ENCODE assay signal across 11 cellular contexts in the genomic region with DNA sequence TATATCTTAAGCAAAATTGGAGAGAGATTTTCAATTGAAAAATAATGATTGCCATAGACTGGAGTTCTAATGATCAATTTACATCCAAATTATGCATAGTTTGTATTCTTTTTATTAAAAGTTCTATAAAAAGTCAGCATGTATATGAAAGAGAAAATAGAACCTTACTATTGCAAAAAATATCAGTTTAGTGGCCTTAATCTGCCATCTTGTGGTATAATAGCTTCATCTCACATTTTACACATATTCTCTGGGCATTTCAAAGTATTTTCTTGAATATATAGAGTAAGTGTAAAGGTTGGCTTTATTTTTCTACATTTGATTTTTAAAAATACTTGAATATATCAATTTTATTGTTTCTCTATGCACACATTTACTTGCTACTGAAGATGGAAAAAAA.
DNase-seq lines count a peak whose midpoint lies in the region; ATAC-seq, FAIRE-seq and TF ChIP-seq lines count a peak whose summit lies in the region.
"Had no signal": no experiment of that assay in that cellular context is flagged by ENCODE, and none has a peak within 500 bp of the region (broad histone marks: within the 10 kb centered on the region; RNA-seq: fewer than 3 reads in every experiment).

No MANE protein-coding gene starts in this region.

- H3K4me1 ChIP-seq in foreskin keratinocyte: no peaks in the 10 kb centered on the region

- H3K4me1 Mint-ChIP-seq in HFFc6 (ENCODE audit: low read depth): no peaks in the 10 kb centered on the region
- no peaks in the 10 kb centered on the region for H3K4me1 Mint-ChIP-seq in natural killer cell treated with Interleukin-12 subunit alpha and Interleukin-12 subunit beta and Interleukin-15 and Interleukin-18, amount 100 ng/mL, for 72 hours (ENCODE audit: low read depth in 2 of 2)
- no peaks in the 10 kb centered on the region for H3K4me1 Mint-ChIP-seq in activated CD8-positive, alpha-beta memory T cell treated with anti-CD3 and anti-CD28 coated beads, Interleukin-2, amount 10 ng/mL, durations not matched to agents 7 days and 5 days

- H3K27ac Mint-ChIP-seq in HFFc6: no peak overlapping the region
- no peak overlapping the region for H3K27ac Mint-ChIP-seq in natural killer cell treated with Interleukin-12 subunit alpha and Interleukin-12 subunit beta and Interleukin-15 and Interleukin-18, amount 100 ng/mL, for 72 hours
- H3K27ac Mint-ChIP-seq in activated CD8-positive, alpha-beta memory T cell treated with anti-CD3 and anti-CD28 coated beads, Interleukin-2, amount 10 ng/mL, durations not matched to agents 7 days and 5 days: no peak overlapping the region

- ATAC-seq in foreskin keratinocyte (no peak), HG03280 (IDR thresholded peaks at IDR 0.05; ENCODE audit: unreplicated experiment) (no peak)
- ATAC-seq in natural killer cell treated with Interleukin-12 subunit alpha and Interleukin-12 subunit beta and Interleukin-15 and Interleukin-18, amount 100 ng/mL, for 72 hours: no peak
- no peak for ATAC-seq in activated CD8-positive, alpha-beta memory T cell treated with anti-CD3 and anti-CD28 coated beads, Interleukin-2, amount 10 ng/mL, durations not matched to agents 7 days and 5 days
- ATAC-seq: mucosa of descending colon had no signal

- no peaks in the 10 kb centered on the region for H3K27me3 ChIP-seq in foreskin keratinocyte

- no peak overlapping the region for H3K27ac ChIP-seq in foreskin keratinocyte

- CTCF ChIA-PET in activated CD8-positive, alpha-beta memory T cell treated with anti-CD3 and anti-CD28 coated beads, Interleukin-2, amount 10 ng/mL, durations not matched to agents 7 days and 5 days (lab: Charles Lee): no interaction called here

- H3K9me3 Mint-ChIP-seq in HFFc6: peaks cover 23% of the 10 kb centered on the region
- H3K9me3 Mint-ChIP-seq in natural killer cell treated with Interleukin-12 subunit alpha and Interleukin-12 subunit beta and Interleukin-15 and Interleukin-18, amount 100 ng/mL, for 72 hours: peaks cover 11% of the 10 kb centered on the region
- H3K9me3 Mint-ChIP-seq in activated CD8-positive, alpha-beta memory T cell treated with anti-CD3 and anti-CD28 coated beads, Interleukin-2, amount 10 ng/mL, durations not matched to agents 7 days and 5 days (ENCODE audit: low read depth): peaks cover 3% of the 10 kb centered on the region

- FAIRE-seq in RCC 7860 (lab: Jason Lieb, UNC) (no peak), GM12891 (lab: Jason Lieb, UNC) (no peak)
- FAIRE-seq: endothelial cell of umbilical vein had no signal

- peak; percentile 31; the same call in 1 of the 2 replicates for TF ChIP-seq CTCF in HFFc6 (IDR thresholded peaks at IDR 0.05)
- peak; percentile 47 for TF ChIP-seq CTCF in foreskin keratinocyte (conservative IDR thresholded peaks at IDR 0.05)

- H3K27me3 Mint-ChIP-seq in HFFc6 (ENCODE audit: insufficient read depth): no peaks in the 10 kb centered on the region
- no peaks in the 10 kb centered on the region for H3K27me3 Mint-ChIP-seq in natural killer cell treated with Interleukin-12 subunit alpha and Interleukin-12 subunit beta and Interleukin-15 and Interleukin-18, amount 100 ng/mL, for 72 hours
- H3K27me3 Mint-ChIP-seq in activated CD8-positive, alpha-beta memory T cell treated with anti-CD3 and anti-CD28 coated beads, Interleukin-2, amount 10 ng/mL, durations not matched to agents 7 days and 5 days: no peaks in the 10 kb centered on the region

- TF ChIP-seq POLR2A in GM12891 (IDR thresholded peaks at IDR 0.05; ENCODE audit: low read depth, low read length): no peak

- peak; percentile 2 for DNase-seq in AG08395 (ENCODE audit: low spot score)
- DNase-seq in HFFc6: no peak
- peak; percentile 28 for DNase-seq in RCC 7860 (ENCODE audit: low spot score)
- peak in 1 of 2 donors; percentile 7 for DNase-seq in foreskin keratinocyte
- no peak for DNase-seq in natural killer cell treated with Interleukin-12 subunit alpha and Interleukin-12 subunit beta and Interleukin-15 and Interleukin-18, amount 100 ng/mL, for 72 hours (ENCODE audit: low spot score)
- no peak for DNase-seq in activated CD8-positive, alpha-beta memory T cell treated with anti-CD3 and anti-CD28 coated beads, Interleukin-2, amount 10 ng/mL, durations not matched to agents 7 days and 5 days
- DNase-seq in GM12891 (ENCODE audit: insufficient read length, low spot score): no peak
- DNase-seq: activated CD8-positive, alpha-beta memory T cell treated with anti-CD3 and anti-CD28 coated beads, Interleukin-2, amount 50 U/mL, for 48 hours; mucosa of descending colon had no signal

- no peaks in the 10 kb centered on the region for H3K36me3 Mint-ChIP-seq in HFFc6 (ENCODE audit: low read depth)
- H3K36me3 Mint-ChIP-seq in natural killer cell treated with Interleukin-12 subunit alpha and Interleukin-12 subunit beta and Interleukin-15 and Interleukin-18, amount 100 ng/mL, for 72 hours: peaks cover 4% of the 10 kb centered on the region
- H3K36me3 Mint-ChIP-seq in activated CD8-positive, alpha-beta memory T cell treated with anti-CD3 and anti-CD28 coated beads, Interleukin-2, amount 10 ng/mL, durations not matched to agents 7 days and 5 days: no peaks in the 10 kb centered on the region

- H3K4me3 Mint-ChIP-seq in HFFc6: no peak overlapping the region
- H3K4me3 Mint-ChIP-seq in natural killer cell treated with Interleukin-12 subunit alpha and Interleukin-12 subunit beta and Interleukin-15 and Interleukin-18, amount 100 ng/mL, for 72 hours: no peak overlapping the region
- no peak overlapping the region for H3K4me3 Mint-ChIP-seq in activated CD8-positive, alpha-beta memory T cell treated with anti-CD3 and anti-CD28 coated beads, Interleukin-2, amount 10 ng/mL, durations not matched to agents 7 days and 5 days

TF ChIP-seq in GM12891, 5 proteins besides CTCF, POLR2A, EP300 and RAD21:
- no peak for TF ChIP-seq POU2F2 (IDR thresholded peaks at IDR 0.05; ENCODE audit: low read depth, low read length)
- TF ChIP-seq PAX5 (IDR thresholded peaks at IDR 0.05; ENCODE audit: insufficient read depth, low read length, severe bottlenecking): no peak
- TF ChIP-seq POLR2AphosphoS5 (IDR thresholded peaks at IDR 0.05; ENCODE audit: low read depth, low read length): no peak
- TF ChIP-seq SPI1 (IDR thresholded peaks at IDR 0.05; ENCODE audit: low read depth, low read length): no peak
- no peak for TF ChIP-seq TAF1 (IDR thresholded peaks at IDR 0.05; ENCODE audit: low read depth, low read length)

Comparison
In these comparisons a context has a peak if more than half of its experiments do, and no peak if none do; other contexts are left out.
1. DNase-seq: peak in AG08395 (single experiment) and RCC 7860 (single experiment); none in HFFc6 (single experiment), natural killer cell treated with Interleukin-12 subunit alpha and Interleukin-12 subunit beta and Interleukin-15 and Interleukin-18, amount 100 ng/mL, for 72 hours (single experiment), activated CD8-positive, alpha-beta memory T cell treated with anti-CD3 and anti-CD28 coated beads, Interleukin-2, amount 10 ng/mL, durations not matched to agents 7 days and 5 days (single experiment) and GM12891 (single experiment).